ENCODE assay signal across 1 cellular context in genomic region chr4:23374280-23374679, GRCh38.
TF ChIP-seq lines count a peak whose summit lies in the region.

No MANE protein-coding gene starts in this region.

TF ChIP-seq in H1, 55 proteins besides CTCF, POLR2A, EP300 and RAD21:
- TF ChIP-seq MAX (IDR thresholded peaks at IDR 0.05) = peak; percentile 23; the same call in 1 of the 2 replicates
- TF ChIP-seq TEAD4 (IDR thresholded peaks at IDR 0.05; ENCODE audit: low read depth, low read length) = no peak
